Comparison of ENCODE assay signal across 25 cellular contexts in genomic region chr10:64873959-64874358, GRCh38.
"Had no signal": no experiment of that assay in that cellular context is flagged by ENCODE, and none has a peak within 500 bp of the region (broad histone marks: within the 10 kb centered on the region; RNA-seq: fewer than 3 reads in every experiment).

No MANE protein-coding gene starts in this region.

- H3K4me3 Mint-ChIP-seq: activated CD8-positive, alpha-beta T cell treated with anti-CD3 and anti-CD28 coated beads, Interleukin-2, amount 10 ng/mL, durations not matched to agents 7 days and 5 days; activated naive CD4-positive, alpha-beta T cell treated with anti-CD3 and anti-CD28 coated beads, Interleukin-2, amount 50 U/mL, for 24 hours; activated naive CD8-positive, alpha-beta T cell treated with anti-CD3 and anti-CD28 coated beads, Interleukin-2, amount 50 U/mL, for 24 hours; T-helper 1 cell treated with Interleukin-12 subunit alpha and Interleukin-12 subunit beta and Interleukin-4 antibody, amounts not matched to agents 30 μg/mL and 1 μg/mL, for 36 hours; WTC11 had no signal

- ATAC-seq: activated CD8-positive, alpha-beta T cell treated with anti-CD3 and anti-CD28 coated beads, Interleukin-2, amount 10 ng/mL, durations not matched to agents 7 days and 5 days; activated naive CD8-positive, alpha-beta T cell treated with anti-CD3 and anti-CD28 coated beads, Interleukin-2, amount 50 U/mL, for 24 hours; SK-N-SH treated with all-trans-retinoic acid at 6 μM for 48 hours; WTC11 had no signal

- H3K27me3 Mint-ChIP-seq: activated naive CD4-positive, alpha-beta T cell treated with anti-CD3 and anti-CD28 coated beads, Interleukin-2, amount 50 U/mL, for 24 hours; activated naive CD8-positive, alpha-beta T cell treated with anti-CD3 and anti-CD28 coated beads, Interleukin-2, amount 50 U/mL, for 24 hours had no signal

- H3K9me3 ChIP-seq: ascending aorta, SJSA1 had no signal

- H3K27ac Mint-ChIP-seq: activated CD8-positive, alpha-beta T cell treated with anti-CD3 and anti-CD28 coated beads, Interleukin-2, amount 10 ng/mL, durations not matched to agents 7 days and 5 days; activated naive CD4-positive, alpha-beta T cell treated with anti-CD3 and anti-CD28 coated beads, Interleukin-2, amount 50 U/mL, for 24 hours; activated naive CD8-positive, alpha-beta T cell treated with anti-CD3 and anti-CD28 coated beads, Interleukin-2, amount 50 U/mL, for 24 hours; T-helper 1 cell treated with Interleukin-12 subunit alpha and Interleukin-12 subunit beta and Interleukin-4 antibody, amounts not matched to agents 30 μg/mL and 1 μg/mL, for 36 hours; WTC11 had no signal

- H3K27me3 ChIP-seq: ascending aorta, brain microvascular endothelial cell, SJSA1 had no signal

- DNase-seq: activated CD4-positive, alpha-beta T cell treated with anti-CD3 and anti-CD28 coated beads for 48 hours; activated CD4-positive, alpha-beta T cell treated with anti-CD3 and anti-CD28 coated beads, Interleukin-2, amount 50 U/mL, for 4 hours; activated CD4-positive, CD25-positive, alpha-beta regulatory T cell treated with anti-CD3 and anti-CD28 coated beads, Interleukin-2, amount 50 U/mL, for 72 hours; activated CD8-positive, alpha-beta memory T cell treated with anti-CD3 and anti-CD28 coated beads, Interleukin-2, amount 50 U/mL, for 48 hours; activated CD8-positive, alpha-beta T cell treated with anti-CD3 and anti-CD28 coated beads, Interleukin-2, amount 10 ng/mL, durations not matched to agents 7 days and 5 days; activated naive CD8-positive, alpha-beta T cell treated with anti-CD3 and anti-CD28 coated beads, Interleukin-2, amount 50 U/mL, for 24 hours; activated T-cell treated with anti-CD3 and anti-CD28 coated beads, Interleukin-2, amount 50 U/mL, for 1 hour; amniotic stem cell; brain microvascular endothelial cell; cerebellar nuclear complex; KG1; NCI-H1092; NCI-H1417; NCI-H2107; NCI-H2171 treated with DMSO at 0.1 percent for 48 hours; NCI-H226; NCI-H526 treated with DMSO at 0.1 percent for 48 hours; SHP77; SW 1271 had no signal

- H3K4me1 ChIP-seq: ascending aorta, SJSA1 had no signal

- H3K36me3 ChIP-seq: ascending aorta, brain microvascular endothelial cell, SJSA1 had no signal

- H3K4me3 ChIP-seq: ascending aorta, SJSA1 had no signal

- H3K9me3 Mint-ChIP-seq: activated naive CD4-positive, alpha-beta T cell treated with anti-CD3 and anti-CD28 coated beads, Interleukin-2, amount 50 U/mL, for 24 hours; WTC11 had no signal

- H3K4me1 Mint-ChIP-seq: activated naive CD4-positive, alpha-beta T cell treated with anti-CD3 and anti-CD28 coated beads, Interleukin-2, amount 50 U/mL, for 24 hours; activated naive CD8-positive, alpha-beta T cell treated with anti-CD3 and anti-CD28 coated beads, Interleukin-2, amount 50 U/mL, for 24 hours; WTC11 had no signal

- H3K27ac ChIP-seq: ascending aorta, brain microvascular endothelial cell, SJSA1 had no signal

- H3K36me3 Mint-ChIP-seq: activated naive CD4-positive, alpha-beta T cell treated with anti-CD3 and anti-CD28 coated beads, Interleukin-2, amount 50 U/mL, for 24 hours; WTC11 had no signal
